Comparison of ENCODE assay signal across 8 cellular contexts in genomic region chr21:14591882-14592281, GRCh38. TPM values are rescaled to one million over a fixed set of nuclear protein-coding genes. Genes with fewer than 3 reads are reported as not detected.
DNase-seq lines count a peak whose midpoint lies in the region; ATAC-seq, FAIRE-seq and TF ChIP-seq lines count a peak whose summit lies in the region.

No MANE protein-coding gene starts in this region.

- no peak for FAIRE-seq in pancreas (lab: Jason Lieb, UNC)

- peak; percentile 95 for DNase-seq in MV-4-11 (lab: John Stamatoyannopoulos, UW)
- DNase-seq in colonic mucosa, result no peak
- peak in 2 of 6 donors; percentile 13 to 39 for DNase-seq in pancreas
- DNase-seq in NCI-H524 (lab: John Stamatoyannopoulos, UW), result no peak
- no peak for DNase-seq in DMS53 (lab: John Stamatoyannopoulos, UW)
- no peak for DNase-seq in NCI-H1105 (lab: John Stamatoyannopoulos, UW)

- intact Hi-C loops in colonic mucosa (cut with DNase I) (no loop called here), pancreas (cut with DNase I) (no loop called here)

- TF ChIP-seq CTCF in colonic mucosa (IDR thresholded peaks at IDR 0.05) (no peak), pancreas (IDR thresholded peaks at IDR 0.05) (no peak)

- H3K9me3 ChIP-seq in colonic mucosa, result no peaks in the 10 kb centered on the region
- H3K9me3 ChIP-seq in pancreas, result no peaks in the 10 kb centered on the region

- no peaks in the 10 kb centered on the region for H3K27me3 ChIP-seq in colonic mucosa
- H3K27me3 ChIP-seq in pancreas, result no peaks in the 10 kb centered on the region

- peak; percentile 47 for ATAC-seq in GM18511 (IDR thresholded peaks at IDR 0.05; ENCODE audit: unreplicated experiment)
- ATAC-seq in pancreas, result peak in 3 of 4 donors; percentile 43 to 88 (median 73)
- no peak for ATAC-seq in HG03439 (IDR thresholded peaks at IDR 0.05; ENCODE audit: unreplicated experiment)

- H3K4me3 ChIP-seq in colonic mucosa (no peak overlapping the region), pancreas (no peak overlapping the region)

- 82 to 92% methylated on average over 2 of the region's 2 CpGs for WGBS in pancreas, 2 donors

- no peaks in the 10 kb centered on the region for H3K4me1 ChIP-seq in colonic mucosa
- H3K4me1 ChIP-seq in pancreas, result no peaks in the 10 kb centered on the region

- no peak overlapping the region for H3K9ac ChIP-seq in colonic mucosa (ENCODE audit: low read depth in 2 of 2, low read length in 2 of 2)

- H3K27ac ChIP-seq in colonic mucosa, result peak overlapping the region; percentile 24
- peak overlapping the region in 2 of 4 donors; percentile 32 to 39 for H3K27ac ChIP-seq in pancreas

- H3K36me3 ChIP-seq in colonic mucosa, result no peaks in the 10 kb centered on the region
- no peaks in the 10 kb centered on the region for H3K36me3 ChIP-seq in pancreas

RNA-seq across cellular contexts. Expression of gene SAMSN1, which starts 45.8 kb away (rescaled TPM):
- total RNA-seq in colonic mucosa (1 to 10 TPM; 2.5 to 5.1 TPM), pancreas (1 to 10 TPM in 3 of 6 donors, under 1 TPM in 3; 0.12 to 5.0 (median 1.2) TPM)
- 1 to 10 TPM in 1 of 2 donors, under 1 TPM in 1; 0.87 to 1.3 TPM for polyA plus RNA-seq in pancreas
